ENCODE assay signal across 8 cellular contexts in the genomic region with DNA sequence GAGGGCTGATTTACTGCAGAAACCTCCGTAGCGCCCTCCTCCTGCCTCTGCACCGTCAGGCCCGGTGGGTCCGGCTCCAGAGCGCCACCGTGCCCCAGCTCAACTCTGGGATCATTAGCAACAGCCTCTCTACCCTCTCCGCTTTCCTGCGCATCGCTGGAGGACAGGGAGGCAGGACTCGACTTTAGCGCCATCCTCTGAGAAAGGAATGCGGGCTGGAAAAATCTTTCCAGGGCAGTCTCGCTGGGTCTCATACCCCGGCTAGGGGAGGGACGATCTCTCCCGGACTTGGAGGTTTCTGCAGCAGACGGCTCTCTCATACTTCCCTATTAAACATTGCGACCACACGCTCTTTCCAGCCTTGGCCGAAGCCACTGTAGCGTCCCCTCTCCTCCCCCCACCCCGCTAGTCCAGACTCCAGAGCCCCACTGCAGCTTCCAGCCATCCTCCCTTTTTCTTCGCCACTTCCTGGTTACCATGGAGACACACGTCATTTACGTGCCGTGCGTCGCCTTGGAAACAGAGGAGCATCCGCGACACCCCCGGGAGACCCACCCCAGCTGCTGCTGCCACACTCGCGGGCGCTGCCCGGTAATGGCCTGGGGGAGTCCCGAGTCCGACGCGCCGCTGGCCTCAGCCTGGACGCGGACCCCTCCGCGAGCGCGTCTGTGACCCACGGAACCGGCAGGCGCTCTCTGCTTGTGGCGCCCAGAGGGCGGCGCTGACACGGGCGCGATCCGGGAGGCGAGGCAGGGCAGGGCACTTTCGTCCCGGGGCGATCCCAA. TPM values are rescaled to one million over a fixed set of nuclear protein-coding genes. Genes with fewer than 3 reads are reported as not detected.
DNase-seq lines count a peak whose midpoint lies in the region; ATAC-seq and TF ChIP-seq lines count a peak whose summit lies in the region.

Gene CCDC184 (plus strand): TSS at position 554 of the 785 bp plus-strand sequence. CDS start 479 bp downstream, outside the sequence.

- WGBS in lower leg skin, 2 donors: 0 to 1% methylated on average over 26 to 43 of the region's 61 CpGs

- ATAC-seq in GM18517 (IDR thresholded peaks at IDR 0.05; ENCODE audit: unreplicated experiment) (peak; percentile 75), HG03066 (IDR thresholded peaks at IDR 0.05; ENCODE audit: low read depth, unreplicated experiment) (peak; percentile 82)

- peaks cover 10 to 13% of the 10 kb centered on the region in 2 donors for H3K4me1 ChIP-seq in duodenal mucosa (ENCODE audit: control insufficient read depth in 1 of 2, insufficient read depth in 2 of 2, low read length in 2 of 2)

- peak within 1 kb of the TSS; percentile 72 to 75 for H3K4me3 ChIP-seq in duodenal mucosa (ENCODE audit: low read depth in 1 of 2, low read length in 2 of 2)
- H3K4me3 ChIP-seq in lower leg skin (ENCODE audit: low read depth, poor library complexity, severe bottlenecking): peak within 1 kb of the TSS; percentile 16

- no peak within 1 kb of the TSS for H3K27ac Mint-ChIP-seq in activated CD4-positive, alpha-beta memory T cell treated with anti-CD3 and anti-CD28 coated beads for 36 hours

- H3K9me3 Mint-ChIP-seq in activated CD4-positive, alpha-beta memory T cell treated with anti-CD3 and anti-CD28 coated beads for 36 hours: no peaks in the 10 kb centered on the region

- DNase-seq in A172 (ENCODE audit: low spot score) (peak; percentile 41), NCI-H446 treated with DMSO at 0.1 percent for 48 hours (lab: John Stamatoyannopoulos, UW) (peak; percentile 29), lower leg skin (ENCODE audit: low spot score in 2 of 2) (peak; percentile 43 to 87)
- peak; percentile 82 for DNase-seq in activated CD4-positive, alpha-beta memory T cell treated with anti-CD3 and anti-CD28 coated beads for 36 hours
- DNase-seq in stimulated activated CD4-positive, alpha-beta T cell treated with anti-CD3 and anti-CD28 coated beads, Interleukin-4, amount 100 ng/mL, for 24 hours: peak; percentile 74

- H3K27ac ChIP-seq in duodenal mucosa (ENCODE audit: low read depth, low read length): no peak within 1 kb of the TSS

- H3K36me3 ChIP-seq in duodenal mucosa (ENCODE audit: control insufficient read depth in 1 of 2, insufficient read depth in 2 of 2, low read length in 2 of 2): no peaks in the 10 kb centered on the region

- H3K9ac ChIP-seq in duodenal mucosa (ENCODE audit: low read depth in 1 of 2, low read length in 2 of 2): peak within 1 kb of the TSS; percentile 4 to 47

- intact Hi-C loops in activated CD4-positive, alpha-beta memory T cell treated with anti-CD3 and anti-CD28 coated beads for 36 hours (cut with micrococcal nuclease): loop anchor here (1.0 to 10.0 kb wide), 4 partner anchors 15 to 478 kb away; partner anchors contain the start of genes ASB8 and RPAP3
- intact Hi-C loops in lower leg skin (cut with DNase I; ENCODE audit: low total_unique reads): no loop called here

- no peak for TF ChIP-seq CTCF in lower leg skin (IDR thresholded peaks at IDR 0.05)

- no peaks in the 10 kb centered on the region for H3K36me3 Mint-ChIP-seq in activated CD4-positive, alpha-beta memory T cell treated with anti-CD3 and anti-CD28 coated beads for 36 hours

- CTCF ChIA-PET in activated CD4-positive, alpha-beta memory T cell treated with anti-CD3 and anti-CD28 coated beads for 36 hours (lab: Charles Lee): interaction anchor here (0.6 to 2.5 kb wide), 22 partner anchors 9 to 440 kb away, joined by 3 to 36 read pairs (median 4); partner anchors contain the start of genes ASB8 and SENP1

- TF ChIP-seq POLR2A in lower leg skin (IDR thresholded peaks at IDR 0.05): no peak

- peaks cover 49 to 56% of the 10 kb centered on the region in 2 donors for H3K27me3 ChIP-seq in duodenal mucosa (ENCODE audit: control insufficient read depth in 1 of 2, insufficient read depth in 2 of 2, low read length in 2 of 2)

- POLR2A ChIA-PET in activated CD4-positive, alpha-beta memory T cell treated with anti-CD3 and anti-CD28 coated beads for 36 hours (lab: Charles Lee): interaction anchor here (1.2 to 1.7 kb wide), 3 partner anchors 10 to 26 kb away, joined by 4 to 11 read pairs (median 5); partner anchors contain the start of gene ASB8

- no peaks in the 10 kb centered on the region for H3K9me3 ChIP-seq in duodenal mucosa (ENCODE audit: control insufficient read depth in 1 of 2, low read length in 2 of 2)

- H3K4me1 Mint-ChIP-seq in activated CD4-positive, alpha-beta memory T cell treated with anti-CD3 and anti-CD28 coated beads for 36 hours (ENCODE audit: low read depth): peaks cover 19% of the 10 kb centered on the region

- H3K4me3 Mint-ChIP-seq in activated CD4-positive, alpha-beta memory T cell treated with anti-CD3 and anti-CD28 coated beads for 36 hours: peak within 1 kb of the TSS; percentile 92

- H3K27me3 Mint-ChIP-seq in activated CD4-positive, alpha-beta memory T cell treated with anti-CD3 and anti-CD28 coated beads for 36 hours: peaks cover 24% of the 10 kb centered on the region

RNA-seq across cellular contexts. Expression of gene CCDC184, which starts in this region (rescaled TPM):
- total RNA-seq in A172 (2014; rRNA removed; shearing (Covaris generic)): 0.29 TPM in 1 of 2 replicates, not detected in the other
- under 1 TPM; 0.36 to 0.40 TPM for total RNA-seq in activated CD4-positive, alpha-beta memory T cell treated with anti-CD3 and anti-CD28 coated beads for 36 hours
- total RNA-seq in lower leg skin: under 1 TPM in 3 of 4 donors, not detected in 1; 0.13 to 0.36 (median 0.22) TPM

Comparison
In these comparisons a context has a peak if more than half of its experiments do, and no peak if none do; other contexts are left out.
1. Peak in DNase-seq in A172; RNA of the gene not detected or under 1 TPM.
2. Peak in DNase-seq in activated CD4-positive, alpha-beta memory T cell treated with anti-CD3 and anti-CD28 coated beads for 36 hours; RNA of the gene not detected or under 1 TPM.
3. Peak in DNase-seq and H3K4me3 ChIP-seq in lower leg skin; RNA of the gene not detected or under 1 TPM.
4. DNase-seq: peak in every context shown above with its lines; median percentile 82 in activated CD4-positive, alpha-beta memory T cell treated with anti-CD3 and anti-CD28 coated beads for 36 hours; 74 in stimulated activated CD4-positive, alpha-beta T cell treated with anti-CD3 and anti-CD28 coated beads, Interleukin-4, amount 100 ng/mL, for 24 hours; 65 in lower leg skin; 41 in A172; 29 in NCI-H446 treated with DMSO at 0.1 percent for 48 hours.